In genomic region chr5:132190161-132190817, GRCh38 we compare ENCODE assay signal across 8 cellular contexts. TPM values are rescaled to one million over a fixed set of nuclear protein-coding genes. Genes with fewer than 3 reads are reported as not detected.
A peak's percentile ranks its signal among the peaks of the same experiment; 100 is the strongest.
DNase-seq lines count a peak whose midpoint lies in the region; ATAC-seq and TF ChIP-seq lines count a peak whose summit lies in the region.

No MANE protein-coding gene starts in this region.

- no peak overlapping the region for H4K8ac ChIP-seq in neuronal stem cell (ENCODE audit: low read depth, low read length)

- H3K79me2 ChIP-seq in SU-DHL-6 (ENCODE audit: insufficient read depth, low read length), result no peaks in the 10 kb centered on the region

- peak; percentile 44 for DNase-seq in NCI-H187 treated with DMSO at 0.1 percent for 48 hours (lab: John Stamatoyannopoulos, UW)
- DNase-seq in fibroblast of peridontal ligament (ENCODE audit: extremely low read depth), result peak; percentile 79
- peak; percentile 39 for DNase-seq in neuronal stem cell (ENCODE audit: low spot score)
- no peak for DNase-seq in stimulated activated CD4-positive, alpha-beta T cell treated with anti-CD3 and anti-CD28 coated beads, Interleukin-15, amount 100 ng/mL, for 24 hours

- no peak overlapping the region for H2BK120ac ChIP-seq in neuronal stem cell (ENCODE audit: low read depth, low read length)

- no peaks in the 10 kb centered on the region for H4K20me1 ChIP-seq in SU-DHL-6 (ENCODE audit: low read depth, low read length)

- H3K27me3 ChIP-seq in SU-DHL-6 (ENCODE audit: low read length) (no peaks in the 10 kb centered on the region), neuronal stem cell (ENCODE audit: control insufficient read depth in 3 of 3, insufficient read depth in 3 of 3, low read depth in 1 of 3, low read length in 3 of 3) (no peaks in the 10 kb centered on the region)

- no peaks in the 10 kb centered on the region for H3K9me3 ChIP-seq in SU-DHL-6 (ENCODE audit: insufficient read depth, low read length)
- no peaks in the 10 kb centered on the region for H3K9me3 ChIP-seq in neuronal stem cell (replicated peaks in 1 of 2; ENCODE audit: control insufficient read depth in 2 of 2, insufficient read depth in 1 of 2, low read depth in 1 of 2, low read length in 2 of 2)

- H3K79me1 ChIP-seq in neuronal stem cell (ENCODE audit: low read depth, low read length), result peaks cover 2% of the 10 kb centered on the region

- ATAC-seq in GM18511 (IDR thresholded peaks at IDR 0.05; ENCODE audit: unreplicated experiment), result peak; percentile 97
- ATAC-seq in HG02938 (IDR thresholded peaks at IDR 0.05; ENCODE audit: unreplicated experiment), result peak; percentile 93

- H3K14ac ChIP-seq in neuronal stem cell (ENCODE audit: low read length), result no peak overlapping the region

- no peak overlapping the region for H2BK12ac ChIP-seq in neuronal stem cell (ENCODE audit: low read length)

- peak overlapping the region; percentile 3 for H2AFZ ChIP-seq in SU-DHL-6 (ENCODE audit: low read depth, low read length, severe bottlenecking)
- H2AFZ ChIP-seq in neuronal stem cell (ENCODE audit: low read length), result no peak overlapping the region

- H3F3A ChIP-seq in SU-DHL-6 (ENCODE audit: insufficient read depth), result no peaks in the 10 kb centered on the region

- no peak overlapping the region for H3K9ac ChIP-seq in SU-DHL-6 (ENCODE audit: low read length)
- H3K9ac ChIP-seq in neuronal stem cell (ENCODE audit: low read depth, low read length, poor library complexity), result no peak overlapping the region

- H3K18ac ChIP-seq in neuronal stem cell (ENCODE audit: low read length), result no peak overlapping the region

- H3K9me2 ChIP-seq in SU-DHL-6 (replicated peaks; ENCODE audit: insufficient read depth, low read length), result no peaks in the 10 kb centered on the region

- WGBS in neuronal stem cell (ENCODE audit: extremely low coverage in 2 of 2, insufficient read length in 2 of 2, insufficient replicate concordance in 1 of 2), 2 donors, result no CpG with 5 or more reads among the region's 3 CpGs

- no peak overlapping the region for H2AK5ac ChIP-seq in neuronal stem cell (ENCODE audit: low read depth, low read length)

- no peak overlapping the region for H3K4me2 ChIP-seq in SU-DHL-6 (ENCODE audit: low read depth, low read length, poor library complexity, severe bottlenecking)
- no peak overlapping the region for H3K4me2 ChIP-seq in neuronal stem cell (ENCODE audit: insufficient read depth, low read length, poor library complexity, severe bottlenecking)

- no peak overlapping the region for H3K23ac ChIP-seq in neuronal stem cell (ENCODE audit: low read depth, low read length, poor library complexity)

- H2BK15ac ChIP-seq in neuronal stem cell (ENCODE audit: low read length), result no peak overlapping the region

- peaks cover 6 to 14% of the 10 kb centered on the region in 2 donors for H3K4me1 ChIP-seq in neuronal stem cell (ENCODE audit: control insufficient read depth in 2 of 2, insufficient read depth in 1 of 2, low read depth in 1 of 2, low read length in 2 of 2)

- no peak overlapping the region for H3K27ac ChIP-seq in C4-2B
- H3K27ac ChIP-seq in SU-DHL-6 (ENCODE audit: low read depth, low read length), result no peak overlapping the region
- no peak overlapping the region for H3K27ac ChIP-seq in neuronal stem cell (replicated peaks; ENCODE audit: low read length)

- H3K4me3 ChIP-seq in SU-DHL-6 (ENCODE audit: insufficient read depth, low read length, poor library complexity, severe bottlenecking) (no peak overlapping the region), neuronal stem cell (ENCODE audit: low read length in 2 of 2) (no peak overlapping the region)

- TF ChIP-seq CTCF in C4-2B (conservative IDR thresholded peaks at IDR 0.05), result peak; percentile 91
- peak; percentile 13 for TF ChIP-seq CTCF in SU-DHL-6 (IDR thresholded peaks at IDR 0.05; ENCODE audit: insufficient read depth, low read length, poor library complexity, severe bottlenecking)

- no peak overlapping the region for H4K91ac ChIP-seq in neuronal stem cell (ENCODE audit: low read depth, low read length, poor library complexity)

- no peaks in the 10 kb centered on the region for H3K36me3 ChIP-seq in SU-DHL-6 (ENCODE audit: low read length)
- no peaks in the 10 kb centered on the region for H3K36me3 ChIP-seq in neuronal stem cell (replicated peaks in 1 of 2; ENCODE audit: control insufficient read depth in 2 of 2, insufficient read depth in 2 of 2, low read length in 2 of 2)

- H2BK5ac ChIP-seq in neuronal stem cell (ENCODE audit: low read length), result no peak overlapping the region

- no peak overlapping the region for H3K4ac ChIP-seq in neuronal stem cell (ENCODE audit: low read length)

RNA-seq across cellular contexts. Expression of gene P4HA2, which starts 37.4 kb away (rescaled TPM):
- 2.9 TPM for polyA plus RNA-seq in neuronal stem cell (2013, experiment 1 of 2)
- polyA plus RNA-seq in neuronal stem cell (2013, experiment 2 of 2), result 2.7 TPM
